30 cellular contexts compared by ENCODE assay signal in genomic region chr7:39463252-39463651, GRCh38.
"Had no signal": no experiment of that assay in that cellular context is flagged by ENCODE, and none has a peak within 500 bp of the region (broad histone marks: within the 10 kb centered on the region; RNA-seq: fewer than 3 reads in every experiment).

No MANE protein-coding gene starts in this region.

- H3K9me3 ChIP-seq: MG63, SJSA1, SK-N-SH had no signal

- H2AFZ ChIP-seq: PC-9 had no signal

- H3K9me2 ChIP-seq: SK-N-SH had no signal

- DNase-seq: Kasumi-1, MG63, NCI-H1048, NCI-H1092 treated with DMSO at 0.1 percent for 48 hours, NCI-H1105 treated with DMSO at 0.1 percent for 48 hours, NCI-H1417, NCI-H1436, NCI-H146, NCI-H1694, NCI-H187, NCI-H1930, NCI-H2029 treated with DMSO at 0.1 percent for 48 hours, NCI-H2081 treated with DMSO at 0.1 percent for 48 hours, NCI-H2107, NCI-H2171, NCI-H226, NCI-H446 treated with DMSO at 0.1 percent for 48 hours, NCI-H510A, NCI-H524, NCI-H526, NCI-H774, PC-9, Right ventricle myocardium superior, RPMI8226, SHP77 treated with DMSO at 0.1 percent for 48 hours, SK-N-SH, SW 1271, T-helper 1 cell had no signal

- H3K4me1 ChIP-seq: SJSA1 had no signal

- H3K36me3 ChIP-seq: MG63, SJSA1 had no signal

- H3K4me2 ChIP-seq: PC-9, SK-N-SH had no signal

- H3K27ac ChIP-seq: PC-9, SJSA1 had no signal

- ATAC-seq: Panc1 had no signal

- H3K27me3 ChIP-seq: SJSA1 had no signal

- H3K4me3 ChIP-seq: MG63, PC-9, SJSA1 had no signal
